10 cellular contexts compared by ENCODE assay signal in the genomic region with DNA sequence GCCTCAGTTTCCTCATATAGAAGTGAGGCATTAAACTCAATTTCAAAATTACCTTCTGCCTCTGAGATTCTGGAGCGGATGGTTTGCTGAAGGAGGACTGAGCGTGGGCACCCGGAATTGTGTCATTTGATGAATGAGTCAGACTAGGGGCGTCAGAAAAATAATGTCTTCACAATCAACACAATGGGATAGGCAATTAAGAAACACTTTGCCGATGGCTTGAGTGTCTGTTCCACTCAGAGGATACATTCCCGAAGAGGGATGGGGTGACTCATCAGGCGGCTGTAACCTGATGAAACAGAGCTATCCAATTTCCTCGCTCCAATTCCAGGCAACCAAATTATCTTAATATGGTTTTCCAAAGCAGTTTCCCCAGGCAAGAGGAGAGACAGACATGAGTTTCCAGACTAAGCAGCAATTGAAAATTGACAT. TPM values are rescaled to one million over a fixed set of nuclear protein-coding genes. Genes with fewer than 3 reads are reported as not detected.
A peak's percentile ranks its signal among the peaks of the same experiment; 100 is the strongest.
DNase-seq lines count a peak whose midpoint lies in the region; ATAC-seq and TF ChIP-seq lines count a peak whose summit lies in the region.
"Had no signal": no experiment of that assay in that cellular context is flagged by ENCODE, and none has a peak within 500 bp of the region (broad histone marks: within the 10 kb centered on the region; RNA-seq: fewer than 3 reads in every experiment).

No MANE protein-coding gene starts in this region.

- H3K27ac ChIP-seq in brain microvascular endothelial cell = no peak overlapping the region
- H3K27ac ChIP-seq in osteoblast (ENCODE audit: low read depth, low read length) = no peak overlapping the region

- H3K4me1 ChIP-seq in osteoblast (ENCODE audit: insufficient read depth, low read length) = peaks cover 25% of the 10 kb centered on the region

- TF ChIP-seq CTCF in brain microvascular endothelial cell (IDR thresholded peaks at IDR 0.05; ENCODE audit: low read depth, low read length, missing control alignments) (no peak), osteoblast (IDR thresholded peaks at IDR 0.05; ENCODE audit: extremely low read depth, low read depth, low read length) (no peak), GM13977 (IDR thresholded peaks at IDR 0.05; ENCODE audit: extremely low read depth, insufficient read depth, missing control alignments) (no peak)

- no peaks in the 10 kb centered on the region for H4K20me1 ChIP-seq in osteoblast (ENCODE audit: insufficient read depth, low read length)

- intact Hi-C loops in activated CD4-positive, alpha-beta T cell treated with anti-CD3 and anti-CD28 coated beads for 36 hours (cut with DNase I, micrococcal nuclease) = no loop called here
- intact Hi-C loops in activated CD4-positive, alpha-beta memory T cell treated with anti-CD3 and anti-CD28 coated beads for 36 hours (cut with micrococcal nuclease) = no loop called here

- H3K9me3 ChIP-seq in osteoblast (ENCODE audit: low read depth, low read length) = no peaks in the 10 kb centered on the region

- H3K27ac Mint-ChIP-seq in activated CD4-positive, alpha-beta T cell treated with anti-CD3 and anti-CD28 coated beads for 36 hours = no peak overlapping the region
- H3K27ac Mint-ChIP-seq in activated CD4-positive, alpha-beta memory T cell treated with anti-CD3 and anti-CD28 coated beads for 36 hours = no peak overlapping the region
- no peak overlapping the region for H3K27ac Mint-ChIP-seq in T-cell

- no peaks in the 10 kb centered on the region for H3K9me3 Mint-ChIP-seq in activated CD4-positive, alpha-beta T cell treated with anti-CD3 and anti-CD28 coated beads for 36 hours (ENCODE audit: low read depth)
- H3K9me3 Mint-ChIP-seq in activated CD4-positive, alpha-beta memory T cell treated with anti-CD3 and anti-CD28 coated beads for 36 hours = no peaks in the 10 kb centered on the region
- H3K9me3 Mint-ChIP-seq in T-cell = no peaks in the 10 kb centered on the region

- ATAC-seq in activated CD4-positive, alpha-beta T cell treated with anti-CD3 and anti-CD28 coated beads for 36 hours = no peak
- ATAC-seq in T-cell (replicated peaks in 1 of 4) = no peak

- DNase-seq in GOT3 (lab: John Stamatoyannopoulos, UW) (peak; percentile 13), NCI-H2171 (lab: John Stamatoyannopoulos, UW) (peak; percentile 37), brain microvascular endothelial cell (peak; percentile 68), osteoblast (ENCODE audit: insufficient read length, low spot score, missing footprints) (peak; percentile 80), T-cell (no peak), GM13977 (ENCODE audit: low spot score) (no peak)
- DNase-seq in activated CD4-positive, alpha-beta T cell treated with anti-CD3 and anti-CD28 coated beads for 36 hours = no peak
- no peak for DNase-seq in activated CD4-positive, alpha-beta memory T cell treated with anti-CD3 and anti-CD28 coated beads for 36 hours
- DNase-seq: activated naive CD4-positive, alpha-beta T cell had no signal

- no peaks in the 10 kb centered on the region for H3K4me1 Mint-ChIP-seq in activated CD4-positive, alpha-beta T cell treated with anti-CD3 and anti-CD28 coated beads for 36 hours
- no peaks in the 10 kb centered on the region for H3K4me1 Mint-ChIP-seq in activated CD4-positive, alpha-beta memory T cell treated with anti-CD3 and anti-CD28 coated beads for 36 hours (ENCODE audit: low read depth)
- peaks cover 0 to 8% (median 2%) of the 10 kb centered on the region in 3 donors for H3K4me1 Mint-ChIP-seq in T-cell

- no peaks in the 10 kb centered on the region for H3K36me3 Mint-ChIP-seq in activated CD4-positive, alpha-beta T cell treated with anti-CD3 and anti-CD28 coated beads for 36 hours (ENCODE audit: low read depth)
- H3K36me3 Mint-ChIP-seq in activated CD4-positive, alpha-beta memory T cell treated with anti-CD3 and anti-CD28 coated beads for 36 hours = no peaks in the 10 kb centered on the region
- H3K36me3 Mint-ChIP-seq in T-cell = no peaks in the 10 kb centered on the region

- no peaks in the 10 kb centered on the region for H3K79me2 ChIP-seq in osteoblast (ENCODE audit: insufficient read depth, low read length)

- H3K4me3 Mint-ChIP-seq in activated CD4-positive, alpha-beta T cell treated with anti-CD3 and anti-CD28 coated beads for 36 hours = no peak overlapping the region
- H3K4me3 Mint-ChIP-seq in activated CD4-positive, alpha-beta memory T cell treated with anti-CD3 and anti-CD28 coated beads for 36 hours = no peak overlapping the region
- no peak overlapping the region for H3K4me3 Mint-ChIP-seq in T-cell

- peak overlapping the region; percentile 33 for H2AFZ ChIP-seq in osteoblast (ENCODE audit: low read length)

- POLR2A ChIA-PET in activated CD4-positive, alpha-beta T cell treated with anti-CD3 and anti-CD28 coated beads for 36 hours (lab: Charles Lee) = no interaction called here
- POLR2A ChIA-PET in activated CD4-positive, alpha-beta memory T cell treated with anti-CD3 and anti-CD28 coated beads for 36 hours (lab: Charles Lee) = no interaction called here
- POLR2A ChIA-PET in T-cell (lab: Charles Lee) = interaction anchor here in 1 of 2 donors (0.5 kb wide), 1 partner anchor 274 kb away, joined by 4 read pairs; no protein-coding TSS in a partner anchor

- H3K36me3 ChIP-seq in brain microvascular endothelial cell (replicated peaks) (no peaks in the 10 kb centered on the region), osteoblast (ENCODE audit: insufficient read depth, low read length) (no peaks in the 10 kb centered on the region)

- H3K4me3 ChIP-seq in brain microvascular endothelial cell (ENCODE audit: low read depth, low read length) (no peak overlapping the region), osteoblast (ENCODE audit: insufficient read depth, low read length) (no peak overlapping the region)

- in situ Hi-C loops in brain microvascular endothelial cell (cut with HindIII; ENCODE audit: low pct_ligation_motif_present, low sequenced_read_pairs) (no loop called here), GM13977 (cut with MboI; ENCODE audit: low pct_unique_long_range_greater_than_20kb, low sequenced_read_pairs, unreplicated experiment) (loop anchor here (25.0 kb wide), 1 partner anchor 378 kb away; no protein-coding TSS in a partner anchor)

- H3K4me2 ChIP-seq in osteoblast (ENCODE audit: insufficient read depth, low read length) = peak overlapping the region; percentile 62

- H3K27me3 Mint-ChIP-seq in activated CD4-positive, alpha-beta T cell treated with anti-CD3 and anti-CD28 coated beads for 36 hours = peaks cover under 1% of the 10 kb centered on the region
- H3K27me3 Mint-ChIP-seq in activated CD4-positive, alpha-beta memory T cell treated with anti-CD3 and anti-CD28 coated beads for 36 hours = no peaks in the 10 kb centered on the region
- H3K27me3 Mint-ChIP-seq in T-cell = no peaks in the 10 kb centered on the region

- CTCF ChIA-PET in activated CD4-positive, alpha-beta T cell treated with anti-CD3 and anti-CD28 coated beads for 36 hours (lab: Charles Lee) = interaction anchor here (0.7 to 1.3 kb wide), 3 partner anchors 9 to 509 kb away, joined by 3 to 7 read pairs (median 3); no protein-coding TSS in a partner anchor
- CTCF ChIA-PET in activated CD4-positive, alpha-beta memory T cell treated with anti-CD3 and anti-CD28 coated beads for 36 hours (lab: Charles Lee) = interaction anchor here (1.2 kb wide), 1 partner anchor 9 kb away, joined by 7 read pairs; no protein-coding TSS in a partner anchor
- CTCF ChIA-PET in T-cell (lab: Charles Lee) = no interaction called here

- H3K27me3 ChIP-seq in brain microvascular endothelial cell (replicated peaks) (no peaks in the 10 kb centered on the region), osteoblast (ENCODE audit: insufficient read depth, low read length) (no peaks in the 10 kb centered on the region)

RNA-seq across cellular contexts. Expression of a gene that starts 1.2 kb away (rescaled TPM):
- 0.36 and 0.59 TPM in 2 replicates for total RNA-seq in osteoblast
- total RNA-seq in activated CD4-positive, alpha-beta T cell treated with anti-CD3 and anti-CD28 coated beads for 36 hours = not detected
- total RNA-seq in activated CD4-positive, alpha-beta memory T cell treated with anti-CD3 and anti-CD28 coated beads for 36 hours = under 1 TPM; 0.10 to 0.17 TPM
- total RNA-seq in T-cell = under 1 TPM in 3 of 5 donors, not detected in 2; 0.10 to 0.23 (median 0.15) TPM
- total RNA-seq: urinary bladder had no signal

Comparison
In these comparisons a context has a peak if more than half of its experiments do, and no peak if none do; other contexts are left out.
1. DNase-seq: peak in GOT3 (single experiment), NCI-H2171 (single experiment), brain microvascular endothelial cell (single experiment) and osteoblast (single experiment); none in activated CD4-positive, alpha-beta T cell treated with anti-CD3 and anti-CD28 coated beads for 36 hours (single experiment), activated CD4-positive, alpha-beta memory T cell treated with anti-CD3 and anti-CD28 coated beads for 36 hours (single experiment), T-cell (0 of 34) and GM13977 (single experiment).
2. CTCF ChIA-PET loops: an anchor here in activated CD4-positive, alpha-beta T cell treated with anti-CD3 and anti-CD28 coated beads for 36 hours (0.7 to 1.3 kb wide) and activated CD4-positive, alpha-beta memory T cell treated with anti-CD3 and anti-CD28 coated beads for 36 hours (1.2 kb wide); none called in T-cell.